ENCODE assay signal across 9 cellular contexts in the genomic region with DNA sequence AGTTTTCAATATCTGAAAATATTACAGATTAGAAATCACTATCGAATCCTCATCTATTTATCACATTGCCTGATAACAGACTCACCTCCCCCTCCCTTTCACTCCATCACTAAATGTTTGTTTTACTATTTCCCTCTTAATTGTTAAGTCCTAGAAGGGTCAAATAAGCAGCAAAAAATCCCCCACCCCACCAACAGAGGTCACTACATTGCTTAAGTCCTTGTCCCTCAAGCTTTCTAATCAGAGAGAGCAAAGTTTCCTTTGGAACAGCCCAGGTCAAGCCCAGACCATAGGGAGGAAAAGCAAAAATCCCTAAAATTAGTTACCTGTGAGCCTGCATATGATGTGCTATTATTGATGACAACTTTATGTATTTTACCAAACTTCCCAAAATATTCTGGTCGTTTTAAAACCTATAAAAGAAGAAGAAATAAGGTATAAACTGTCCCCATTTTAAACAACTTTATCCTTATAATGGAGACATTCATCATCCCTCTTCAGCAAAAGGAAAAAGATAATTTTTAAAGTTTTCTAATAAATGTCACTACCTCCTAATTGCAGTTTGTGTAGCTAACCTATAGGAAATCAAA.
A peak's percentile ranks its signal among the peaks of the same experiment; 100 is the strongest.
DNase-seq lines count a peak whose midpoint lies in the region; ATAC-seq and TF ChIP-seq lines count a peak whose summit lies in the region.
"Had no signal": no experiment of that assay in that cellular context is flagged by ENCODE, and none has a peak within 500 bp of the region (broad histone marks: within the 10 kb centered on the region; RNA-seq: fewer than 3 reads in every experiment).

No MANE protein-coding gene starts in this region.

- peaks cover 2% of the 10 kb centered on the region for H3K36me3 ChIP-seq in GM06990 (ENCODE audit: control insufficient read depth, insufficient read depth, low read length)

- peak; percentile 25 for DNase-seq in AG20443 (ENCODE audit: low spot score)
- no peak for DNase-seq in GM06990 (ENCODE audit: extremely low read depth, insufficient read length)
- DNase-seq in NCI-H146 (lab: John Stamatoyannopoulos, UW): peak; percentile 82
- DNase-seq in activated CD4-positive, alpha-beta T cell treated with anti-CD3 and anti-CD28 coated beads, Interleukin-2, amount 10 ng/mL, durations not matched to agents 7 days and 5 days: peak; percentile 19
- DNase-seq in iPS DF 19.7 (ENCODE audit: low read depth, low spot score): peak; percentile 63
- no peak for DNase-seq in stimulated activated naive B cell treated with anti-CD40 and anti-IgM and Interleukin-4, amounts not matched to agents 10 μg/mL and 1 μg/mL and 100 μg/mL, for 72 hours

- no peak overlapping the region for H3K4me3 Mint-ChIP-seq in activated CD4-positive, alpha-beta T cell treated with anti-CD3 and anti-CD28 coated beads, Interleukin-2, amount 10 ng/mL, durations not matched to agents 7 days and 5 days
- no peak overlapping the region for H3K4me3 Mint-ChIP-seq in stimulated activated naive B cell treated with anti-CD40 and anti-IgM and Interleukin-4, amounts not matched to agents 10 μg/mL and 1 μg/mL and 100 μg/mL, for 72 hours
- H3K4me3 Mint-ChIP-seq: nephron had no signal

- H3K9me3 Mint-ChIP-seq in activated CD4-positive, alpha-beta T cell treated with anti-CD3 and anti-CD28 coated beads, Interleukin-2, amount 10 ng/mL, durations not matched to agents 7 days and 5 days: no peaks in the 10 kb centered on the region
- no peaks in the 10 kb centered on the region for H3K9me3 Mint-ChIP-seq in stimulated activated naive B cell treated with anti-CD40 and anti-IgM and Interleukin-4, amounts not matched to agents 10 μg/mL and 1 μg/mL and 100 μg/mL, for 72 hours
- H3K9me3 Mint-ChIP-seq: nephron had no signal

- H3K27ac Mint-ChIP-seq in activated CD4-positive, alpha-beta T cell treated with anti-CD3 and anti-CD28 coated beads, Interleukin-2, amount 10 ng/mL, durations not matched to agents 7 days and 5 days: no peak overlapping the region
- no peak overlapping the region for H3K27ac Mint-ChIP-seq in stimulated activated naive B cell treated with anti-CD40 and anti-IgM and Interleukin-4, amounts not matched to agents 10 μg/mL and 1 μg/mL and 100 μg/mL, for 72 hours
- H3K27ac Mint-ChIP-seq: nephron had no signal

- POLR2A ChIA-PET in activated CD4-positive, alpha-beta T cell treated with anti-CD3 and anti-CD28 coated beads, Interleukin-2, amount 10 ng/mL, durations not matched to agents 7 days and 5 days (lab: Charles Lee): no interaction called here

- no peaks in the 10 kb centered on the region for H3K27me3 Mint-ChIP-seq in activated CD4-positive, alpha-beta T cell treated with anti-CD3 and anti-CD28 coated beads, Interleukin-2, amount 10 ng/mL, durations not matched to agents 7 days and 5 days
- no peaks in the 10 kb centered on the region for H3K27me3 Mint-ChIP-seq in stimulated activated naive B cell treated with anti-CD40 and anti-IgM and Interleukin-4, amounts not matched to agents 10 μg/mL and 1 μg/mL and 100 μg/mL, for 72 hours

- no peak overlapping the region for H3K4me3 ChIP-seq in GM06990 (replicated peaks; ENCODE audit: low read depth, low read length)

- CTCF ChIA-PET in activated CD4-positive, alpha-beta T cell treated with anti-CD3 and anti-CD28 coated beads, Interleukin-2, amount 10 ng/mL, durations not matched to agents 7 days and 5 days (lab: Charles Lee): interaction anchor here (0.5 kb wide), 1 partner anchor 25 kb away, joined by 5 read pairs; no protein-coding TSS in a partner anchor

- no peaks in the 10 kb centered on the region for H3K4me1 Mint-ChIP-seq in activated CD4-positive, alpha-beta T cell treated with anti-CD3 and anti-CD28 coated beads, Interleukin-2, amount 10 ng/mL, durations not matched to agents 7 days and 5 days
- H3K4me1 Mint-ChIP-seq in stimulated activated naive B cell treated with anti-CD40 and anti-IgM and Interleukin-4, amounts not matched to agents 10 μg/mL and 1 μg/mL and 100 μg/mL, for 72 hours: peaks cover 0 to 2% of the 10 kb centered on the region in 2 donors
- H3K4me1 Mint-ChIP-seq: nephron had no signal

- TF ChIP-seq CTCF in GM06990 (IDR thresholded peaks at IDR 0.05; ENCODE audit: insufficient read depth, low read length, poor library complexity, severe bottlenecking): peak; percentile 61

- ATAC-seq in stimulated activated naive B cell treated with anti-CD40 and anti-IgM and Interleukin-4, amounts not matched to agents 10 μg/mL and 1 μg/mL and 100 μg/mL, for 72 hours (replicated peaks): peak; percentile 41 to 60
- ATAC-seq in GM21367 (IDR thresholded peaks at IDR 0.05; ENCODE audit: unreplicated experiment): no peak
- no peak for ATAC-seq in HG02981 (IDR thresholded peaks at IDR 0.05; ENCODE audit: unreplicated experiment)

- no peaks in the 10 kb centered on the region for H3K27me3 ChIP-seq in GM06990 (replicated peaks; ENCODE audit: control insufficient read depth, insufficient read depth, low read length)

- H3K36me3 Mint-ChIP-seq in activated CD4-positive, alpha-beta T cell treated with anti-CD3 and anti-CD28 coated beads, Interleukin-2, amount 10 ng/mL, durations not matched to agents 7 days and 5 days (ENCODE audit: low read depth): peaks cover 13% of the 10 kb centered on the region
- H3K36me3 Mint-ChIP-seq in stimulated activated naive B cell treated with anti-CD40 and anti-IgM and Interleukin-4, amounts not matched to agents 10 μg/mL and 1 μg/mL and 100 μg/mL, for 72 hours: peaks cover 17 to 20% of the 10 kb centered on the region in 2 donors

Comparison
In these comparisons a context has a peak if more than half of its experiments do, and no peak if none do; other contexts are left out.
1. DNase-seq: peak in AG20443 (single experiment), NCI-H146 (single experiment), activated CD4-positive, alpha-beta T cell treated with anti-CD3 and anti-CD28 coated beads, Interleukin-2, amount 10 ng/mL, durations not matched to agents 7 days and 5 days (single experiment) and iPS DF 19.7 (single experiment); none in GM06990 (single experiment) and stimulated activated naive B cell treated with anti-CD40 and anti-IgM and Interleukin-4, amounts not matched to agents 10 μg/mL and 1 μg/mL and 100 μg/mL, for 72 hours (single experiment).
2. ATAC-seq: peak in stimulated activated naive B cell treated with anti-CD40 and anti-IgM and Interleukin-4, amounts not matched to agents 10 μg/mL and 1 μg/mL and 100 μg/mL, for 72 hours (2 of 2); none in GM21367 (single experiment) and HG02981 (single experiment).